In the genomic region with DNA sequence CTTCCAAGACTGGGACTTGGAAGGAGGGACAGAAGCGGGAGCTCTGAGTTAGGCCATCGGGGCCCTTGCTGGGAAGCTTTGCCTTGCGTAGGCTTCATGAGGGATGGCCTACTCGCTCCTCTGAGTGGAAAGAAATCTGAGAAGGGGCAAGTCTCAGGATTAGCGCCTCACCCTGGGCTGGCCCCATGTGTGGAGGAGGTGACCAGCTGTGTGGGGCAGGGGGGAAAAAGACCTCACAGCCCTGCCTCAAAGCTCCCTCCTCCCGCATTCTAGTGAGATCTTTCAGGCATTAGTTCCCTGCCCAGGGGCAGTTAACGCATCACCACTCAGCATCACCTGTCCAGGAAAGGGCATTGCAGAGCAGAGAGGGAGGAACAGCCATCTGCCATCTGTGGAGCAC, we compare ENCODE assay signal across 24 cellular contexts.
"Had no signal": no experiment of that assay in that cellular context is flagged by ENCODE, and none has a peak within 500 bp of the region (broad histone marks: within the 10 kb centered on the region; RNA-seq: fewer than 3 reads in every experiment).

No MANE protein-coding gene starts in this region.

- H3K36me3 ChIP-seq: breast epithelium, Peyer's patch had no signal

- H3K9me3 ChIP-seq: breast epithelium, Peyer's patch had no signal

- H3K27me3 Mint-ChIP-seq: activated CD4-positive, alpha-beta T cell treated with anti-CD3 and anti-CD28 coated beads, Interleukin-2, amount 10 ng/mL, durations not matched to agents 24 days and 14 days; activated T-cell treated with anti-CD3 and anti-CD28 coated beads, Interleukin-2, amount 50 U/mL, for 24 hours had no signal

- H3K27ac Mint-ChIP-seq: activated B cell treated with CpG ODN at 0.5 μM for 24 hours; activated CD4-positive, alpha-beta T cell treated with anti-CD3 and anti-CD28 coated beads, Interleukin-2, amount 10 ng/mL, durations not matched to agents 24 days and 14 days; activated CD8-positive, alpha-beta memory T cell treated with anti-CD3 and anti-CD28 coated beads, Interleukin-2, amount 10 ng/mL, durations not matched to agents 7 days and 5 days; activated naive CD4-positive, alpha-beta T cell treated with anti-CD3 and anti-CD28 coated beads, Interleukin-2, amount 50 U/mL, for 24 hours; activated T-cell treated with anti-CD3 and anti-CD28 coated beads, Interleukin-2, amount 50 U/mL, for 24 hours; activated T-helper 1 cell treated with anti-CD3 and anti-CD28 coated beads, Interleukin-12 subunit alpha, Interleukin-12 subunit beta, Interleukin-2, Interleukin-4 antibody, amounts not matched to agents 30 ng/mL and 10 ng/mL and 1 ng/mL, durations not matched to agents 14 hours and 24 hours and 36 hours; T-helper 1 cell treated with Interleukin-12 subunit alpha and Interleukin-12 subunit beta and Interleukin-4 antibody, amounts not matched to agents 30 μg/mL and 1 μg/mL, for 36 hours had no signal

- H3K4me3 Mint-ChIP-seq: activated B cell treated with CpG ODN at 0.5 μM for 24 hours; activated CD4-positive, alpha-beta T cell treated with anti-CD3 and anti-CD28 coated beads, Interleukin-2, amount 10 ng/mL, durations not matched to agents 24 days and 14 days; activated CD8-positive, alpha-beta memory T cell treated with anti-CD3 and anti-CD28 coated beads, Interleukin-2, amount 10 ng/mL, durations not matched to agents 7 days and 5 days; activated naive CD4-positive, alpha-beta T cell treated with anti-CD3 and anti-CD28 coated beads, Interleukin-2, amount 50 U/mL, for 24 hours; activated T-cell treated with anti-CD3 and anti-CD28 coated beads, Interleukin-2, amount 50 U/mL, for 24 hours; activated T-helper 1 cell treated with anti-CD3 and anti-CD28 coated beads, Interleukin-12 subunit alpha, Interleukin-12 subunit beta, Interleukin-2, Interleukin-4 antibody, amounts not matched to agents 30 ng/mL and 10 ng/mL and 1 ng/mL, durations not matched to agents 14 hours and 24 hours and 36 hours; T-helper 1 cell treated with Interleukin-12 subunit alpha and Interleukin-12 subunit beta and Interleukin-4 antibody, amounts not matched to agents 30 μg/mL and 1 μg/mL, for 36 hours had no signal

- H3K4me3 ChIP-seq: breast epithelium, Peyer's patch had no signal

- H3K9me3 Mint-ChIP-seq: activated B cell treated with CpG ODN at 0.5 μM for 24 hours; activated CD4-positive, alpha-beta T cell treated with anti-CD3 and anti-CD28 coated beads, Interleukin-2, amount 10 ng/mL, durations not matched to agents 24 days and 14 days; activated naive CD4-positive, alpha-beta T cell treated with anti-CD3 and anti-CD28 coated beads, Interleukin-2, amount 50 U/mL, for 24 hours; activated T-cell treated with anti-CD3 and anti-CD28 coated beads, Interleukin-2, amount 50 U/mL, for 24 hours; activated T-helper 1 cell treated with anti-CD3 and anti-CD28 coated beads, Interleukin-12 subunit alpha, Interleukin-12 subunit beta, Interleukin-2, Interleukin-4 antibody, amounts not matched to agents 30 ng/mL and 10 ng/mL and 1 ng/mL, durations not matched to agents 14 hours and 24 hours and 36 hours; T-helper 1 cell treated with Interleukin-12 subunit alpha and Interleukin-12 subunit beta and Interleukin-4 antibody, amounts not matched to agents 30 μg/mL and 1 μg/mL, for 36 hours had no signal

- H3K36me3 Mint-ChIP-seq: activated CD8-positive, alpha-beta memory T cell treated with anti-CD3 and anti-CD28 coated beads, Interleukin-2, amount 10 ng/mL, durations not matched to agents 7 days and 5 days; activated naive CD4-positive, alpha-beta T cell treated with anti-CD3 and anti-CD28 coated beads, Interleukin-2, amount 50 U/mL, for 24 hours had no signal

- DNase-seq: activated B cell treated with CpG ODN at 0.5 μM for 24 hours; activated CD4-positive, alpha-beta T cell treated with anti-CD3 and anti-CD28 coated beads for 1 hour; activated CD4-positive, alpha-beta T cell treated with anti-CD3 and anti-CD28 coated beads, Interleukin-2, amount 10 ng/mL, durations not matched to agents 24 days and 14 days; activated CD4-positive, alpha-beta T cell treated with anti-CD3 and anti-CD28 coated beads, Interleukin-2, amount 50 U/mL, for 48 hours; activated CD8-positive, alpha-beta memory T cell treated with anti-CD3 and anti-CD28 coated beads, Interleukin-2, amount 10 ng/mL, durations not matched to agents 7 days and 5 days; activated effector memory CD4-positive, alpha-beta T cell treated with Interleukin-2 at 50 U/mL for 16 hours; activated naive CD4-positive, alpha-beta T cell; activated T-cell treated with anti-CD3 and anti-CD28 coated beads, Interleukin-2, amount 50 U/mL, for 24 hours; aorta; central memory CD4-positive, alpha-beta T cell; NCI-H1048; NCI-H1417 treated with DMSO at 0.1 percent for 48 hours; NCI-H1694; NCI-H2029; NCI-H345; NCI-H510A; NCI-H526 treated with DMSO at 0.1 percent for 48 hours; Peyer's patch; SHP77 had no signal

- H3K27me3 ChIP-seq: breast epithelium, Peyer's patch had no signal

- H3K4me1 Mint-ChIP-seq: activated B cell treated with CpG ODN at 0.5 μM for 24 hours; activated CD4-positive, alpha-beta T cell treated with anti-CD3 and anti-CD28 coated beads, Interleukin-2, amount 10 ng/mL, durations not matched to agents 24 days and 14 days; activated CD8-positive, alpha-beta memory T cell treated with anti-CD3 and anti-CD28 coated beads, Interleukin-2, amount 10 ng/mL, durations not matched to agents 7 days and 5 days; activated naive CD4-positive, alpha-beta T cell treated with anti-CD3 and anti-CD28 coated beads, Interleukin-2, amount 50 U/mL, for 24 hours had no signal

- ATAC-seq: activated CD8-positive, alpha-beta memory T cell treated with anti-CD3 and anti-CD28 coated beads, Interleukin-2, amount 10 ng/mL, durations not matched to agents 7 days and 5 days had no signal

- H3K27ac ChIP-seq: breast epithelium, Peyer's patch, RWPE1 had no signal

- H3K4me1 ChIP-seq: breast epithelium, Peyer's patch had no signal
